Comparison of ENCODE assay signal across 22 cellular contexts in the genomic region with DNA sequence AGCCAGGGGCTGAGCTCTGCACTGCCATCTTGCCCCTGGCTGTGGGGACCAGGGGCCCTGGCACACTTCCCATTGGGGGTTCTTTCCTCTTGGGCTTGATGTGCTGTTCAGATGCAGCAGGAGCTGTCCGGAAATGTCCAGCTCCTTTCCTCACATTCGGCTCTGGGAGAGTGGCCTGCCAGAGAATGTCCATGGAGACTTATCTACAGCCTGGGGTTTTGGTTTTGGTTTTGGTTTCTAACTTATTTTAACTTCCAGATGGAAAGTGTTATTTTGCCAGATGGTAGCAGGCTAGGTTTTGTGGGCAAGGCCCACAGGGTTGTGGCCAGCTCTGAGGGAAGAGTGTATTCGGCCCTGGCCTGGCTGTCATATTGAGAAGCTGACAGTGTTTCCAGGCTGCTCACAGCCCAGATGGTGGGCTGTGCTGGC.
A peak's percentile ranks its signal among the peaks of the same experiment; 100 is the strongest.
DNase-seq lines count a peak whose midpoint lies in the region; ATAC-seq and TF ChIP-seq lines count a peak whose summit lies in the region.
"Had no signal": no experiment of that assay in that cellular context is flagged by ENCODE, and none has a peak within 500 bp of the region (broad histone marks: within the 10 kb centered on the region; RNA-seq: fewer than 3 reads in every experiment).

No MANE protein-coding gene starts in this region.

- ATAC-seq in SK-N-SH treated with all-trans-retinoic acid at 6 μM for 48 hours (peak; percentile 73), right cardiac atrium (peak; percentile 29 to 67), GM19395 (IDR thresholded peaks at IDR 0.05; ENCODE audit: unreplicated experiment) (no peak)
- ATAC-seq: HCT116 had no signal

- 52% methylated on average over 3 of the region's 3 CpGs for WGBS in right cardiac atrium

- DNase-seq in AG08396 (ENCODE audit: low spot score) (peak; percentile 23), Daoy (ENCODE audit: low read depth) (peak; percentile 10), right cardiac atrium (peak in 1 of 3 donors; percentile 45), KBM-7 (no peak), NCI-H446 (lab: John Stamatoyannopoulos, UW) (no peak), caudate nucleus (lab: John Stamatoyannopoulos, UW) (no peak)
- DNase-seq: activated CD8-positive, alpha-beta memory T cell treated with anti-CD3 and anti-CD28 coated beads, Interleukin-2, amount 50 U/mL, for 4 hours; amygdala; cerebellar nuclear complex; effector CD4-positive, alpha-beta T cell; Kasumi-1; midbrain; NCI-H1436; NCI-H69; nephron progenitor cell; stimulated activated CD4-positive, alpha-beta T cell treated with anti-CD3 and anti-CD28 coated beads, Interleukin-4, amount 100 ng/mL, for 1 hour had no signal

- no peaks in the 10 kb centered on the region for H3K27me3 ChIP-seq in right cardiac atrium (ENCODE audit: control insufficient read depth, insufficient read depth)
- H3K27me3 ChIP-seq: tibial nerve had no signal

- in situ Hi-C loops in KBM-7 (cut with MboI; ENCODE audit: low pct_unique_long_range_greater_than_20kb, low sequenced_read_pairs), result no loop called here

- H3K27ac ChIP-seq in right cardiac atrium (ENCODE audit: low read length) (no peak overlapping the region), caudate nucleus (ENCODE audit: low read depth, low read length) (no peak overlapping the region)
- H3K27ac ChIP-seq: tibial nerve, VCaP had no signal

- H3K4me1 ChIP-seq in right cardiac atrium (ENCODE audit: control insufficient read depth, insufficient read depth, low read length), result peaks cover 3% of the 10 kb centered on the region

- no peaks in the 10 kb centered on the region for H3K9me3 ChIP-seq in right cardiac atrium (ENCODE audit: control insufficient read depth, low read length)
- H3K9me3 ChIP-seq: tibial nerve had no signal

- no peak overlapping the region for H3K4me3 ChIP-seq in right cardiac atrium (ENCODE audit: low read length)
- H3K4me3 ChIP-seq: smooth muscle cell, tibial nerve had no signal

- intact Hi-C loops in right cardiac atrium (cut with DNase I), result no loop called here

TF ChIP-seq in SK-N-SH treated with all-trans-retinoic acid at 6 μM for 48 hours, 23 proteins besides CTCF, POLR2A, EP300 and RAD21:
- TF ChIP-seq, protein P1, sequence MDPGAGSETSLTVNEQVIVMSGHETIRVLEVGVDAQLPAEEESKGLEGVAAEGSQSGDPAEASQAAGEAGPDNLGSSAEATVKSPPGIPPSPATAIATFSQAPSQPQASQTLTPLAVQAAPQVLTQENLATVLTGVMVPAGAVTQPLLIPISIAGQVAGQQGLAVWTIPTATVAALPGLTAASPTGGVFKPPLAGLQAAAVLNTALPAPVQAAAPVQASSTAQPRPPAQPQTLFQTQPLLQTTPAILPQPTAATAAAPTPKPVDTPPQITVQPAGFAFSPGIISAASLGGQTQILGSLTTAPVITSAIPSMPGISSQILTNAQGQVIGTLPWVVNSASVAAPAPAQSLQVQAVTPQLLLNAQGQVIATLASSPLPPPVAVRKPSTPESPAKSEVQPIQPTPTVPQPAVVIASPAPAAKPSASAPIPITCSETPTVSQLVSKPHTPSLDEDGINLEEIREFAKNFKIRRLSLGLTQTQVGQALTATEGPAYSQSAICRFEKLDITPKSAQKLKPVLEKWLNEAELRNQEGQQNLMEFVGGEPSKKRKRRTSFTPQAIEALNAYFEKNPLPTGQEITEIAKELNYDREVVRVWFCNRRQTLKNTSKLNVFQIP (CRISPR knock-in tag; IDR thresholded peaks at IDR 0.05; ENCODE audit: borderline replicate concordance, low read depth), result no peak
- TF ChIP-seq SNAI2 (CRISPR knock-in tag; IDR thresholded peaks at IDR 0.05) (no peak), ARNTL (CRISPR knock-in tag; IDR thresholded peaks at IDR 0.05; ENCODE audit: borderline replicate concordance, low read depth) (no peak), BACH2 (CRISPR knock-in tag; IDR thresholded peaks at IDR 0.05; ENCODE audit: borderline replicate concordance) (no peak), ZFP30 (CRISPR knock-in tag; IDR thresholded peaks at IDR 0.05) (no peak)
TF ChIP-seq in SK-N-SH treated with all-trans-retinoic acid at 6 μM for 48 hours: peak in this region for 0.

Comparison
In these comparisons a context has a peak if more than half of its experiments do, and no peak if none do; other contexts are left out.
1. DNase-seq: peak in AG08396 (single experiment) and Daoy (single experiment); none in KBM-7 (single experiment), NCI-H446 (0 of 2) and caudate nucleus (0 of 61).